In the genomic region with DNA sequence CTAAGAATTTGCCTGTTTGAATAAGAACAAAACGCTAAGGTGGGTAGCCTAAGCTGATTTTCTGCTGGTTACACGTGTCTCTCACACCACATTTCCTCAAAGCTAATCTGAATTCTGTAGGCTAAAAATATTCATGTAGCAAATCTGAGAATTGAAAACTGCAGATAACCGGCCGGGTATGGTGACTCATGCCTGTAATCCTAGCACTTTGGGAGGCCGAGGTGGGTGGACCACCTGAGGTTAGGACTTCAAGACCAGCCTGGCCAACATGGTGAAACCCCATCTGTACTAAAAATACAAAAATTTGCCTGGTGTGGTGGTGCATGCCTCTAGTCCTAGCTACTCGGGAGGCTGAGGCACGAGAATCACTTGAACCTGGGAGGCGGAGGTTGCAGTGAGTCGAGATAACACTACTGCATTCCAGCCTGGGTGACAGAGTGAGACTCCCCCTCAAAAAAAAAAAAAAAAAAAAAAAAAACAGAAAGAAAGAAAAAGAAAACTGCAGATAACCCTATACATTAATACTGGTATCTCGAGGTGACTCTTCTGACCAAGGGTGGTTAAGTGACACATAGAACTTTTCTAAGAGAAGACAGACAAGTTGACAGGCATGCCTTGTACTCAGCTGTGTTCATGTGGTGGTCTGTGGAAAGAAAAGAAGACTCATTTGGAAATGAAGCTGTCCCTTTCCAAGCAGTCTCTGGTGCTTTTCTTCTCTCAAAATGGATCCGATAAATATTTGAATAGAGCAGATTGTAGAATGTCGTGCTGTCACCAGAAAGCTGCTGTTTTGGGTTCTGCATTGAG, we compare ENCODE assay signal across 8 cellular contexts. TPM values are rescaled to one million over a fixed set of nuclear protein-coding genes. Genes with fewer than 3 reads are reported as not detected.
DNase-seq lines count a peak whose midpoint lies in the region; ATAC-seq and TF ChIP-seq lines count a peak whose summit lies in the region.

No MANE protein-coding gene starts in this region.

- no peak overlapping the region for H3K4me2 ChIP-seq in trophoblast cell (ENCODE audit: low read length)

- H3K27ac ChIP-seq in trophoblast cell (ENCODE audit: low read depth, low read length) (no peak overlapping the region), foreskin keratinocyte (no peak overlapping the region)

- no peaks in the 10 kb centered on the region for H3K9me3 ChIP-seq in trophoblast cell (ENCODE audit: insufficient read depth, low read depth, low read length)

- no peak overlapping the region for H3K14ac ChIP-seq in trophoblast cell (ENCODE audit: low read length)

- no peak for TF ChIP-seq CTCF in foreskin keratinocyte (conservative IDR thresholded peaks at IDR 0.05)

- no peaks in the 10 kb centered on the region for H3K79me2 ChIP-seq in trophoblast cell (ENCODE audit: control insufficient read depth, insufficient read depth, low read length, poor library complexity)

- peaks cover 9 to 20% of the 10 kb centered on the region in 2 experiments for H3K36me3 ChIP-seq in trophoblast cell (ENCODE audit: control insufficient read depth in 1 of 2, insufficient read depth in 2 of 2, low read length in 2 of 2)

- no peaks in the 10 kb centered on the region for H3K79me1 ChIP-seq in trophoblast cell (ENCODE audit: low read length)

- H3K4me1 ChIP-seq in trophoblast cell (ENCODE audit: control insufficient read depth in 1 of 2, insufficient read depth in 2 of 2, low read length in 2 of 2) (peaks cover 0 to 4% of the 10 kb centered on the region in 2 experiments), foreskin keratinocyte (peaks cover 11% of the 10 kb centered on the region)

- no peak overlapping the region for H4K91ac ChIP-seq in trophoblast cell (ENCODE audit: low read depth, low read length)

- H3K18ac ChIP-seq in trophoblast cell (ENCODE audit: low read length), result no peak overlapping the region

- ATAC-seq in GM18861 (IDR thresholded peaks at IDR 0.05; ENCODE audit: unreplicated experiment) (peak; percentile 54), HG02610 (IDR thresholded peaks at IDR 0.05; ENCODE audit: unreplicated experiment) (peak; percentile 82), foreskin keratinocyte (no peak)
- peak; percentile 94 for ATAC-seq in activated CD4-positive, CD25-positive, alpha-beta regulatory T cell treated with anti-CD3 and anti-CD28 coated beads, Interleukin-2, amount 50 U/mL, for 24 hours

- H3K27me3 ChIP-seq in trophoblast cell (ENCODE audit: insufficient read depth, low read length), result no peaks in the 10 kb centered on the region
- no peaks in the 10 kb centered on the region for H3K27me3 ChIP-seq in foreskin keratinocyte

- H3K23ac ChIP-seq in trophoblast cell (ENCODE audit: low read length), result no peak overlapping the region

- no peak overlapping the region for H4K12ac ChIP-seq in trophoblast cell (ENCODE audit: low read depth, low read length)

- WGBS in trophoblast cell (ENCODE audit: extremely low coverage, insufficient coverage, insufficient read length), result no CpG with 5 or more reads among the region's 12 CpGs

- no peak overlapping the region for H3K4me3 ChIP-seq in trophoblast cell (ENCODE audit: low read depth, low read length)

- H2BK120ac ChIP-seq in trophoblast cell (ENCODE audit: insufficient read depth, low read length, poor library complexity), result no peak overlapping the region

- H2AK5ac ChIP-seq in trophoblast cell (ENCODE audit: low read length), result no peak overlapping the region

- H3K9ac ChIP-seq in trophoblast cell (ENCODE audit: low read length), result no peak overlapping the region

- no peak overlapping the region for H2BK12ac ChIP-seq in trophoblast cell (ENCODE audit: low read length)

- H2BK5ac ChIP-seq in trophoblast cell (ENCODE audit: low read depth, low read length, poor library complexity), result no peak overlapping the region

- no peak overlapping the region for H4K8ac ChIP-seq in trophoblast cell (ENCODE audit: low read depth, low read length)

- DNase-seq in trophoblast cell (peak; percentile 19 to 44), foreskin keratinocyte (no peak), A172 (ENCODE audit: low spot score) (no peak), NCI-H1417 treated with DMSO at 0.1 percent for 48 hours (lab: John Stamatoyannopoulos, UW) (no peak), middle frontal gyrus (ENCODE audit: extremely low spot score, low spot score) (no peak)

- no peak overlapping the region for H3K4ac ChIP-seq in trophoblast cell (ENCODE audit: low read depth, low read length)

- H2AFZ ChIP-seq in trophoblast cell (ENCODE audit: insufficient read depth, low read length, poor library complexity), result no peak overlapping the region

RNA-seq across cellular contexts. Expression of gene ASXL1, which starts 24.7 kb away (rescaled TPM):
- polyA plus RNA-seq in trophoblast cell (2013), result 40.6 and 41.3 TPM in 2 replicates
- total RNA-seq in foreskin keratinocyte, result 28.2 and 31.7 TPM in 2 replicates
- polyA plus RNA-seq in foreskin keratinocyte, result 11.7 and 12.8 TPM in 2 replicates
- 49.2 and 49.7 TPM in 2 replicates for total RNA-seq in A172 (2014; rRNA removed; shearing (Covaris generic))

RNA-seq across cellular contexts. Expression of gene KIF3B, which starts 55.9 kb away (rescaled TPM):
- 17.9 TPM in 2 replicates for polyA plus RNA-seq in trophoblast cell (2013)
- total RNA-seq in foreskin keratinocyte, result 21.5 and 23.2 TPM in 2 replicates
- polyA plus RNA-seq in foreskin keratinocyte, result 7.4 and 8.0 TPM in 2 replicates
- 33.8 and 42.7 TPM in 2 replicates for total RNA-seq in A172 (2014; rRNA removed; shearing (Covaris generic))

Comparison
In these comparisons a context has a peak if more than half of its experiments do, and no peak if none do; other contexts are left out.
1. DNase-seq: peak in trophoblast cell (2 of 2); none in foreskin keratinocyte (0 of 2), A172 (single experiment), NCI-H1417 treated with DMSO at 0.1 percent for 48 hours (single experiment) and middle frontal gyrus (single experiment).